9 cellular contexts compared by ENCODE assay signal in genomic region chr10:113093188-113094113, GRCh38.
A peak's percentile ranks its signal among the peaks of the same experiment; 100 is the strongest.
DNase-seq lines count a peak whose midpoint lies in the region; ATAC-seq, FAIRE-seq and TF ChIP-seq lines count a peak whose summit lies in the region.
"Had no signal": no experiment of that assay in that cellular context is flagged by ENCODE, and none has a peak within 500 bp of the region (broad histone marks: within the 10 kb centered on the region; RNA-seq: fewer than 3 reads in every experiment).

No MANE protein-coding gene starts in this region.

- H3K4me1 Mint-ChIP-seq in astrocyte (ENCODE audit: low read depth, unreplicated experiment) (peaks cover 42% of the 10 kb centered on the region), natural killer cell (peaks cover 14 to 25% of the 10 kb centered on the region in 2 donors)

- H3K36me3 Mint-ChIP-seq in astrocyte (ENCODE audit: low read depth, unreplicated experiment) (peaks cover 34% of the 10 kb centered on the region), natural killer cell (no peaks in the 10 kb centered on the region)

- peaks cover 4% of the 10 kb centered on the region for H3K79me2 ChIP-seq in astrocyte (ENCODE audit: insufficient read depth, low read length)

- H3K27me3 Mint-ChIP-seq in astrocyte (ENCODE audit: low read depth, unreplicated experiment): no peaks in the 10 kb centered on the region
- no peaks in the 10 kb centered on the region for H3K27me3 Mint-ChIP-seq in natural killer cell (ENCODE audit: low read depth in 2 of 2)

- H3K27ac ChIP-seq in astrocyte (ENCODE audit: low read depth, low read length) (peak overlapping the region; percentile 24), aorta (ENCODE audit: low read depth in 1 of 2, low read length in 2 of 2) (no peak overlapping the region)
- H3K27ac ChIP-seq: HL-60 had no signal

- 93 to 95% methylated on average over 10 of the region's 10 CpGs for WGBS in aorta, 2 donors

- H4K20me1 ChIP-seq in astrocyte (ENCODE audit: insufficient read depth, low read length): no peaks in the 10 kb centered on the region

- DNase-seq in astrocyte (ENCODE audit: low read depth) (peak; percentile 69), natural killer cell (no peak), GM12891 (ENCODE audit: insufficient read length, low spot score) (no peak), aorta (no peak), SKM-1 treated with dmso at 0.1 percent for 144 hours (lab: John Stamatoyannopoulos, UW; ENCODE audit: unreplicated experiment) (no peak)
- DNase-seq in stimulated activated CD4-positive, alpha-beta T cell treated with anti-CD3 and anti-CD28 coated beads, Interleukin-2, amount 100 ng/mL, for 24 hours: no peak

- no peaks in the 10 kb centered on the region for H3K9me3 ChIP-seq in astrocyte (ENCODE audit: insufficient read depth, low read depth, low read length)
- H3K9me3 ChIP-seq in aorta (ENCODE audit: control insufficient read depth, low read length): no peaks in the 10 kb centered on the region

- FAIRE-seq in astrocyte (lab: Jason Lieb, UNC) (peak; percentile 5), GM12891 (lab: Jason Lieb, UNC) (no peak)

- no peak for TF ChIP-seq POLR2A in GM12891 (IDR thresholded peaks at IDR 0.05; ENCODE audit: low read depth, low read length)

- TF ChIP-seq CTCF in astrocyte (IDR thresholded peaks at IDR 0.05; ENCODE audit: insufficient read depth, low read depth, low read length): no peak
- no peak for TF ChIP-seq CTCF in natural killer cell (IDR thresholded peaks at IDR 0.05)

- H2AFZ ChIP-seq in astrocyte (ENCODE audit: low read depth, low read length): no peak overlapping the region

- H3K4me2 ChIP-seq in astrocyte (ENCODE audit: low read length): peak overlapping the region; percentile 57

- ATAC-seq in GM18511 (IDR thresholded peaks at IDR 0.05; ENCODE audit: unreplicated experiment) (peak; percentile 68), HG03342 (IDR thresholded peaks at IDR 0.05; ENCODE audit: unreplicated experiment) (peak; percentile 72), natural killer cell (no peak), aorta (ENCODE audit: low FRiP score) (no peak)

- no peaks in the 10 kb centered on the region for H3K36me3 ChIP-seq in astrocyte (ENCODE audit: insufficient read depth, low read length)
- H3K36me3 ChIP-seq in aorta (ENCODE audit: control insufficient read depth in 1 of 2, insufficient read depth in 2 of 2, low read length in 1 of 2): no peaks in the 10 kb centered on the region

- H3K9me3 Mint-ChIP-seq in astrocyte (ENCODE audit: unreplicated experiment): no peaks in the 10 kb centered on the region
- no peaks in the 10 kb centered on the region for H3K9me3 Mint-ChIP-seq in natural killer cell

- intact Hi-C loops in natural killer cell (cut with micrococcal nuclease) (no loop called here), aorta (cut with DNase I) (no loop called here)

- H3K9ac ChIP-seq in astrocyte (ENCODE audit: low read length): no peak overlapping the region

- peak overlapping the region; percentile 1 for H3K27ac Mint-ChIP-seq in astrocyte (ENCODE audit: unreplicated experiment)
- peak overlapping the region; percentile 43 to 78 for H3K27ac Mint-ChIP-seq in natural killer cell

- H3K4me3 Mint-ChIP-seq in astrocyte (ENCODE audit: unreplicated experiment) (peak overlapping the region; percentile 22), natural killer cell (no peak overlapping the region)

- H3K4me1 ChIP-seq in astrocyte (ENCODE audit: insufficient read depth, low read length): peaks cover 12% of the 10 kb centered on the region
- H3K4me1 ChIP-seq in aorta (ENCODE audit: control insufficient read depth in 1 of 2, insufficient read depth in 2 of 2, low read length in 2 of 2): no peaks in the 10 kb centered on the region

- H3K27me3 ChIP-seq in astrocyte (ENCODE audit: insufficient read depth, low read length) (no peaks in the 10 kb centered on the region), aorta (ENCODE audit: control insufficient read depth in 1 of 2, insufficient read depth in 2 of 2, low read length in 1 of 2) (no peaks in the 10 kb centered on the region)

- no peak overlapping the region for H3K4me3 ChIP-seq in astrocyte (ENCODE audit: insufficient read depth, low read depth, low read length)
- H3K4me3 ChIP-seq in aorta (ENCODE audit: low read length in 2 of 2): no peak overlapping the region

TF ChIP-seq in GM12891, 5 proteins besides CTCF, POLR2A, EP300 and RAD21:
- TF ChIP-seq PAX5 (IDR thresholded peaks at IDR 0.05; ENCODE audit: insufficient read depth, low read length, severe bottlenecking) (no peak), TAF1 (IDR thresholded peaks at IDR 0.05; ENCODE audit: low read depth, low read length) (no peak), POU2F2 (IDR thresholded peaks at IDR 0.05; ENCODE audit: low read depth, low read length) (no peak), POLR2AphosphoS5 (IDR thresholded peaks at IDR 0.05; ENCODE audit: low read depth, low read length) (no peak), SPI1 (IDR thresholded peaks at IDR 0.05; ENCODE audit: low read depth, low read length) (no peak)

Comparison
In these comparisons a context has a peak if more than half of its experiments do, and no peak if none do; other contexts are left out.
1. ATAC-seq: peak in GM18511 (single experiment) and HG03342 (single experiment); none in natural killer cell (0 of 3) and aorta (single experiment).